ENCODE assay signal across 23 cellular contexts in the genomic region with DNA sequence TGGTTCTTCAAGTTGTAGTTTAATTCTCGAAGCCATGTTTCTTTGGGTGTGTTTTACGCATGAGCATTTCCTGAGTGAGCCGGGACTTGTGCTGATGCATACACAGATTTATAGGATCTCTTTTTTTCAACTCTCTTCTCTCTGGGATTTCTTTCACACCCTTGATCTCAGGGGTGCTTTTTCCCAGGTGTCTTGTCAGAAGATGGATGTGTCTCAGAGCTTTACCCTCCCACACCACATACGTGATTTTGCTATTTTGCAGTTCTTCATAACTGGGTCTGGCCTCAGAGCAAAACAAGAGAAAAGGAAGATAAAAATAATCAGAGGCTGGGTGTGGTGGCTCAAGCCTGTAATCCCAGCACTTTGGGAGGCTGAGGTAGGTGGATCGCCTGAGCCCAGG.
"Had no signal": no experiment of that assay in that cellular context is flagged by ENCODE, and none has a peak within 500 bp of the region (broad histone marks: within the 10 kb centered on the region; RNA-seq: fewer than 3 reads in every experiment).

No MANE protein-coding gene starts in this region.

- H3K27me3 Mint-ChIP-seq: natural killer cell treated with Interleukin-12 subunit alpha and Interleukin-12 subunit beta and Interleukin-15 and Interleukin-18, amount 100 ng/mL, for 72 hours; stimulated activated naive CD8-positive, alpha-beta T cell treated with anti-CD3 and anti-CD28 coated beads, Interleukin-15, amount 100 ng/mL, for 72 hours had no signal

- H3K9me3 Mint-ChIP-seq: natural killer cell treated with Interleukin-12 subunit alpha and Interleukin-12 subunit beta and Interleukin-15 and Interleukin-18, amount 100 ng/mL, for 72 hours had no signal

- H3K4me1 Mint-ChIP-seq: neural crest cell; stimulated activated naive CD8-positive, alpha-beta T cell treated with anti-CD3 and anti-CD28 coated beads, Interleukin-15, amount 100 ng/mL, for 72 hours had no signal

- ATAC-seq: left colon; left lung; lower lobe of right lung; natural killer cell treated with Interleukin-12 subunit alpha and Interleukin-12 subunit beta and Interleukin-15 and Interleukin-18, amount 100 ng/mL, for 72 hours; pancreas; right cardiac atrium; sciatic nerve; stimulated activated naive CD8-positive, alpha-beta T cell treated with anti-CD3 and anti-CD28 coated beads, Interleukin-15, amount 100 ng/mL, for 72 hours had no signal

- DNase-seq: hippocampal formation; kidney; left colon; left lung; lower lobe of right lung; mammary epithelial cell; mesenchymal stem cell; nucleus accumbens; pancreas; posterior cingulate gyrus; retina; right cardiac atrium; stimulated activated CD4-positive, alpha-beta T cell treated with anti-CD3 and anti-CD28 coated beads, Interleukin-12 subunit alpha, Interleukin-12 subunit beta, amount 100 ng/mL, for 4 hours; stimulated activated CD4-positive, alpha-beta T cell treated with anti-CD3 and anti-CD28 coated beads, Interleukin-15, amount 100 ng/mL, for 24 hours; stimulated activated CD4-positive, alpha-beta T cell treated with anti-CD3 and anti-CD28 coated beads, Interleukin-2, amount 100 ng/mL, for 24 hours; stimulated activated CD4-positive, alpha-beta T cell treated with anti-CD3 and anti-CD28 coated beads, Interleukin-4, amount 100 ng/mL, for 1 hour; stimulated activated naive CD4-positive, alpha-beta T cell treated with Interleukin-2 at 50 U/mL for 16 hours; stimulated activated naive CD8-positive, alpha-beta T cell treated with anti-CD3 and anti-CD28 coated beads, Interleukin-15, amount 100 ng/mL, for 72 hours; substantia nigra; upper lobe of left lung had no signal

- H3K4me3 Mint-ChIP-seq: natural killer cell treated with Interleukin-12 subunit alpha and Interleukin-12 subunit beta and Interleukin-15 and Interleukin-18, amount 100 ng/mL, for 72 hours; neural crest cell; stimulated activated naive CD8-positive, alpha-beta T cell treated with anti-CD3 and anti-CD28 coated beads, Interleukin-15, amount 100 ng/mL, for 72 hours had no signal

- H3K27ac Mint-ChIP-seq: stimulated activated naive CD8-positive, alpha-beta T cell treated with anti-CD3 and anti-CD28 coated beads, Interleukin-15, amount 100 ng/mL, for 72 hours had no signal
